ENCODE assay signal across 26 cellular contexts in genomic region chr2:215960825-215961224, GRCh38. TPM values are rescaled to one million over a fixed set of nuclear protein-coding genes. Genes with fewer than 3 reads are reported as not detected.
DNase-seq lines count a peak whose midpoint lies in the region; FAIRE-seq and TF ChIP-seq lines count a peak whose summit lies in the region.
"Had no signal": no experiment of that assay in that cellular context is flagged by ENCODE, and none has a peak within 500 bp of the region (broad histone marks: within the 10 kb centered on the region; RNA-seq: fewer than 3 reads in every experiment).

No MANE protein-coding gene starts in this region.

- no peak overlapping the region for H3K9ac ChIP-seq in GM23248

- no peak overlapping the region for H3K27ac ChIP-seq in GM23248
- H3K27ac ChIP-seq: breast epithelium, gastroesophageal sphincter, hepatocyte, skin epidermis, upper lobe of left lung had no signal

- no peaks in the 10 kb centered on the region for H3K27me3 ChIP-seq in BE2C
- no peaks in the 10 kb centered on the region for H3K27me3 ChIP-seq in GM23248 (replicated peaks; ENCODE audit: insufficient read depth)
- H3K27me3 ChIP-seq: breast epithelium, gastroesophageal sphincter, hepatocyte, upper lobe of left lung had no signal

- 0 out of 2 replicates have a peak, but pooled peaks cover 3% of the 10 kb centered on the region for H3K36me3 ChIP-seq in BE2C
- no peaks in the 10 kb centered on the region for H3K36me3 ChIP-seq in GM23248 (ENCODE audit: low read depth)
- H3K36me3 ChIP-seq: breast epithelium, gastroesophageal sphincter, upper lobe of left lung had no signal

- H3K9me3 ChIP-seq in BE2C, result no peaks in the 10 kb centered on the region
- H3K9me3 ChIP-seq in GM23248 (ENCODE audit: low read depth), result no peaks in the 10 kb centered on the region
- H3K9me3 ChIP-seq: breast epithelium, gastroesophageal sphincter, mucosa of descending colon, upper lobe of left lung had no signal

- no peaks in the 10 kb centered on the region for H4K20me1 ChIP-seq in GM23248 (ENCODE audit: insufficient read depth)

- no peak overlapping the region for H2AFZ ChIP-seq in GM23248
- H2AFZ ChIP-seq: hepatocyte had no signal

- no peaks in the 10 kb centered on the region for H3K79me2 ChIP-seq in GM23248 (ENCODE audit: insufficient read depth)
- H3K79me2 ChIP-seq: hepatocyte had no signal

- WGBS in GM23248 (ENCODE audit: low coverage in 1 of 2, low lambda C conversion rate in 2 of 2, missing lambda C conversion rate in 2 of 2), 2 experiments, result 86 to 87% methylated on average over 6 of the region's 6 CpGs

- DNase-seq in NCI-H510A treated with DMSO at 0.1 percent for 48 hours (lab: John Stamatoyannopoulos, UW), result peak; percentile 43
- DNase-seq in NCI-H510A (lab: John Stamatoyannopoulos, UW), result no peak
- DNase-seq in NCI-H524 treated with DMSO at 0.1 percent for 48 hours (lab: John Stamatoyannopoulos, UW), result peak; percentile 50
- peak; percentile 95 for DNase-seq in left kidney (ENCODE audit: low read depth, low spot score)
- DNase-seq in frontal cortex (ENCODE audit: low spot score in 2 of 2), result no peak
- no peak for DNase-seq in NCI-H1105 treated with DMSO at 0.1 percent for 48 hours (lab: John Stamatoyannopoulos, UW)
- no peak for DNase-seq in BE2C
- DNase-seq in GM23248, result no peak
- DNase-seq: activated CD4-positive, alpha-beta T cell treated with anti-CD3 and anti-CD28 coated beads, Interleukin-2, amount 10 ng/mL, durations not matched to agents 7 days and 5 days; activated effector memory CD4-positive, alpha-beta T cell treated with anti-CD3 and anti-CD28 coated beads, Interleukin-2, amount 50 U/mL, for 16 hours; activated T-cell treated with anti-CD3 and anti-CD28 coated beads, Interleukin-2, amount 50 U/mL, for 24 hours; anterior cingulate cortex; KBM-7; mucosa of descending colon; NCI-H2081; NCI-H774; RPMI8226; stimulated activated naive CD4-positive, alpha-beta T cell; T1000 had no signal

- no peak for TF ChIP-seq CTCF in BE2C (IDR thresholded peaks at IDR 0.05; ENCODE audit: low read depth, low read length)

- no peaks in the 10 kb centered on the region for H3F3A ChIP-seq in GM23248 (ENCODE audit: insufficient read depth)

- H3K4me2 ChIP-seq in GM23248 (ENCODE audit: unreplicated experiment), result no peak overlapping the region
- H3K4me2 ChIP-seq: hepatocyte had no signal

- in situ Hi-C loops in GM23248 (cut with MboI), result no loop called here

- no peaks in the 10 kb centered on the region for H3K9me2 ChIP-seq in GM23248 (ENCODE audit: insufficient read depth)

- no peak for FAIRE-seq in frontal cortex (lab: Jason Lieb, UNC)
- FAIRE-seq: H1 had no signal

- H3K4me3 ChIP-seq in BE2C (ENCODE audit: low read depth, low read length), result no peak overlapping the region
- no peak overlapping the region for H3K4me3 ChIP-seq in GM23248
- H3K4me3 ChIP-seq: breast epithelium, gastroesophageal sphincter, hepatocyte, lung, mucosa of descending colon, skin epidermis, upper lobe of left lung had no signal

- H3K4me1 ChIP-seq in BE2C (no peaks in the 10 kb centered on the region), GM23248 (ENCODE audit: insufficient read depth) (no peaks in the 10 kb centered on the region)
- H3K4me1 ChIP-seq: breast epithelium, gastroesophageal sphincter, upper lobe of left lung had no signal

RNA-seq across cellular contexts. Expression of gene MREG, which starts 52.5 kb away (rescaled TPM):
- 2.4 TPM for total RNA-seq in frontal cortex
- 9.5 TPM for polyA plus RNA-seq in BE2C (2012; ENCODE audit: insufficient read depth, insufficient read length, low read depth)
- 0.89 and 3.1 TPM in 2 replicates for total RNA-seq in GM23248 (2014; rRNA removed; shearing (Covaris generic))
- polyA plus RNA-seq in GM23248 (2016; fragmentation: Nextera tagmentation; extraction: Ambion mirVana), result 1.8 and 2.5 TPM in 2 replicates

Comparison
In these comparisons a context has a peak if more than half of its experiments do, and no peak if none do; other contexts are left out.
1. DNase-seq: peak in NCI-H510A treated with DMSO at 0.1 percent for 48 hours (single experiment), NCI-H524 treated with DMSO at 0.1 percent for 48 hours (single experiment) and left kidney (single experiment); none in NCI-H510A (single experiment), frontal cortex (0 of 2), NCI-H1105 treated with DMSO at 0.1 percent for 48 hours (single experiment), BE2C (single experiment) and GM23248 (single experiment).